Comparison of ENCODE assay signal across 25 cellular contexts in genomic region chr9:93620041-93620506, GRCh38. TPM values are rescaled to one million over a fixed set of nuclear protein-coding genes. Genes with fewer than 3 reads are reported as not detected.
DNase-seq lines count a peak whose midpoint lies in the region; ATAC-seq, FAIRE-seq and TF ChIP-seq lines count a peak whose summit lies in the region.
"Had no signal": no experiment of that assay in that cellular context is flagged by ENCODE, and none has a peak within 500 bp of the region (broad histone marks: within the 10 kb centered on the region; RNA-seq: fewer than 3 reads in every experiment).

No MANE protein-coding gene starts in this region.

- DNase-seq in Right ventricle myocardium superior (no peak), left ventricle myocardium superior (no peak), K562 (ENCODE audit: extremely low read depth in 1 of 4, low spot score in 3 of 4) (no peak), islet precursor cell (peak; percentile 84), HuH-7 (ENCODE audit: low spot score) (no peak), pons (ENCODE audit: low spot score) (no peak)
- DNase-seq: activated CD8-positive, alpha-beta T cell treated with anti-CD3 and anti-CD28 coated beads, Interleukin-2, amount 10 ng/mL, durations not matched to agents 7 days and 5 days; activated naive CD4-positive, alpha-beta T cell treated with Interleukin-2 at 50 U/mL for 16 hours; activated T-cell treated with anti-CD3 and anti-CD28 coated beads, Interleukin-2, amount 50 U/mL, for 4 hours; Karpas-422; NCI-H1694; NCI-H2171; NCI-H524; stimulated activated CD4-positive, alpha-beta T cell treated with anti-CD3 and anti-CD28 coated beads, Interleukin-2, amount 100 ng/mL, for 48 hours; stimulated activated naive CD4-positive, alpha-beta T cell; T1000; tibial artery had no signal

- in situ Hi-C loops in K562 (cut with MboI), result no loop called here

- no peak overlapping the region for H3K4me3 ChIP-seq in K562
- H3K4me3 ChIP-seq: BLaER1 treated with 17β-estradiol and CSF1 and Interleukin-3, amounts not matched to agents 10 nM and 100 nM; HAP-1; heart right ventricle; tibial artery had no signal

- peaks cover 5% of the 10 kb centered on the region; the same call in 1 of the 3 replicates for H3K79me2 ChIP-seq in K562 (ENCODE audit: control insufficient read depth, insufficient read depth, low read length)

- no TSS peak for BruUV-seq in K562 (replicated peaks; lab: Mats Ljungman, UMichigan)

- H3K4me1 ChIP-seq in K562 (replicated peaks in 1 of 2; ENCODE audit: control insufficient read depth in 2 of 2, insufficient read depth in 2 of 2, low read length in 2 of 2), result peaks cover 3 to 21% of the 10 kb centered on the region in 2 experiments; a peak in 3 of 5 replicates
- H3K4me1 ChIP-seq: HAP-1 had no signal

- no peak for FAIRE-seq in K562 (lab: Jason Lieb, UNC)
- FAIRE-seq: D721Med had no signal

- H3K9ac ChIP-seq in K562 (ENCODE audit: insufficient read depth in 1 of 2, low read depth in 2 of 2, low read length in 2 of 2), result peak overlapping the region in 1 of 2 experiments; percentile 45; a peak in 1 of 4 replicates

- no peaks in the 10 kb centered on the region for H3K9me3 ChIP-seq in K562 (replicated peaks; ENCODE audit: control insufficient read depth, insufficient read depth, low read depth, low read length)
- H3K9me3 ChIP-seq: HAP-1, heart right ventricle, neutrophil, tibial artery had no signal

- POLR2A ChIA-PET in K562 (lab: Yijun Ruan, JAX), result interaction anchor here (0.6 kb wide), 1 partner anchor 335 kb away, joined by 3 read pairs; no protein-coding TSS in a partner anchor

- no peak for TF ChIP-seq EP300 in K562 (IDR thresholded peaks at IDR 0.05; ENCODE audit: low read length)

- H2AFZ ChIP-seq in K562 (ENCODE audit: low read depth, low read length), result no peak overlapping the region

- no peak for TF ChIP-seq RAD21 in K562 (CRISPR knock-in tag; conservative IDR thresholded peaks at IDR 0.05 in 1 of 2, IDR thresholded peaks at IDR 0.05 in 1 of 2)

- 37% methylated on average over 7 of the region's 8 CpGs for WGBS in K562 (ENCODE audit: insufficient coverage, low coverage, missing lambda C conversion rate)

- intact Hi-C loops in Right ventricle myocardium superior (cut with DNase I), result no loop called here
- intact Hi-C loops in left ventricle myocardium superior (cut with micrococcal nuclease), result no loop called here
- intact Hi-C loops in K562 (cut with micrococcal nuclease), result no loop called here

- TF ChIP-seq CTCF in K562 (IDR thresholded peaks at IDR 0.05 in 2 of 3, conservative IDR thresholded peaks at IDR 0.05 in 1 of 3; ENCODE audit: insufficient read depth in 2 of 3, low read depth in 1 of 3, low read length in 3 of 3), result 0 out of 6 replicates have a peak, but pooled peaks of 2 of the 3 experiments have one; percentile 5 to 8

- TF ChIP-seq POLR2A in K562 (conservative IDR thresholded peaks at IDR 0.05), result no peak

- H4K20me1 ChIP-seq in K562 (replicated peaks; ENCODE audit: control insufficient read depth, insufficient read depth, low read length), result peaks cover 8% of the 10 kb centered on the region; the same call in 1 of the 2 replicates

- CTCF ChIA-PET in K562 (lab: Yijun Ruan, JAX; ENCODE audit: low intra/inter-chr PET ratio), result no interaction called here

- H3K4me2 ChIP-seq in K562 (ENCODE audit: insufficient read depth, low read length), result no peak overlapping the region
- H3K4me2 ChIP-seq: BLaER1 treated with 17β-estradiol and CSF1 and Interleukin-3, amounts not matched to agents 10 nM and 100 nM had no signal

- no peaks in the 10 kb centered on the region for H3K36me3 ChIP-seq in K562 (ENCODE audit: control insufficient read depth, insufficient read depth, low read length)
- H3K36me3 ChIP-seq: HAP-1, neutrophil, tibial artery had no signal

- H3K9me1 ChIP-seq in K562 (ENCODE audit: control insufficient read depth, insufficient read depth, low read length), result peaks cover 3% of the 10 kb centered on the region

- H3K27ac ChIP-seq in K562 (ENCODE audit: extremely low read depth, low read depth, low read length), result no peak overlapping the region
- H3K27ac ChIP-seq: BLaER1 treated with 17β-estradiol and CSF1 and Interleukin-3, amounts not matched to agents 10 nM and 100 nM; heart right ventricle; neutrophil; tibial artery had no signal

- peak; percentile 6 for ATAC-seq in Right ventricle myocardium superior (ENCODE audit: poor library complexity)
- ATAC-seq in left ventricle myocardium superior, result no peak
- peak; percentile 82 for ATAC-seq in K562
- ATAC-seq in HG02678 (IDR thresholded peaks at IDR 0.05; ENCODE audit: unreplicated experiment), result no peak
- no peak for ATAC-seq in HG03159 (IDR thresholded peaks at IDR 0.05; ENCODE audit: unreplicated experiment)
- ATAC-seq: activated CD4-positive, CD25-positive, alpha-beta regulatory T cell treated with anti-CD3 and anti-CD28 coated beads, Interleukin-2, amount 50 U/mL, for 24 hours; activated CD8-positive, alpha-beta T cell treated with anti-CD3 and anti-CD28 coated beads, Interleukin-2, amount 10 ng/mL, durations not matched to agents 7 days and 5 days; activated T-cell treated with anti-CD3 and anti-CD28 coated beads, Interleukin-2, amount 50 U/mL, for 4 hours had no signal

- no peaks in the 10 kb centered on the region for H3K27me3 ChIP-seq in K562 (ENCODE audit: control insufficient read depth in 2 of 2, insufficient read depth in 2 of 2, low read length in 2 of 2)
- H3K27me3 ChIP-seq: BLaER1 treated with 17β-estradiol and CSF1 and Interleukin-3, amounts not matched to agents 10 nM and 100 nM; heart right ventricle; neutrophil; tibial artery had no signal

TF ChIP-seq in K562, 482 proteins besides CTCF, POLR2A, EP300 and RAD21:
- TF ChIP-seq RUNX1 (IDR thresholded peaks at IDR 0.05; ENCODE audit: low read depth) (no peak), NEUROD1 (IDR thresholded peaks at IDR 0.05; ENCODE audit: borderline replicate concordance, low read depth, low read length, partially characterized antibody) (no peak), ZNF584 (CRISPR knock-in tag; IDR thresholded peaks at IDR 0.05; ENCODE audit: low read depth) (no peak), TRIM25 (IDR thresholded peaks at IDR 0.05; ENCODE audit: borderline replicate concordance) (no peak), POLR2G (IDR thresholded peaks at IDR 0.05; ENCODE audit: low read depth, low read length) (no peak), RNF219 (CRISPR knock-in tag; IDR thresholded peaks at IDR 0.05) (no peak), ZNF57 (CRISPR knock-in tag; IDR thresholded peaks at IDR 0.05) (no peak), TFAM (CRISPR knock-in tag; conservative IDR thresholded peaks at IDR 0.05) (no peak), SMAD2 (IDR thresholded peaks at IDR 0.05; ENCODE audit: low read depth, low read length) (no peak), SRSF7 (optimal IDR thresholded peaks at IDR 0.05; ENCODE audit: low read depth, low read length) (no peak), PRPF4 (IDR thresholded peaks at IDR 0.05; ENCODE audit: insufficient read depth, low read depth, low read length, poor library complexity, severe bottlenecking) (no peak)

RNA-seq across cellular contexts. Expression of gene PHF2, which starts 43.7 kb away (rescaled TPM):
- total RNA-seq in Right ventricle myocardium superior (25.4 TPM), left ventricle myocardium superior (32.0 TPM), K562 (2014; rRNA removed) (8.1 and 10.0 TPM in 2 replicates), K562 (2014; rRNA removed; fragmentation: Illumina TruSeq; extraction: Trizol) (4.9 and 5.0 TPM in 2 replicates), K562 (2015; rRNA removed; fragmentation: Illumina TruSeq; extraction: Trizol) (7.7 and 8.1 TPM in 2 replicates), K562 (2021) (13.2 and 14.4 TPM in 2 replicates)
- 9.8 and 15.0 TPM in 2 replicates for total RNA-seq in K562 (2011; cell fraction: chromatin; rRNA removed; ENCODE audit: low replicate concordance)
- total RNA-seq in K562 (2011; cell fraction: nucleolus; rRNA removed), result 8.3 and 9.2 TPM in 2 replicates
- total RNA-seq in K562 (2011; cell fraction: nucleoplasm; rRNA removed), result 7.5 and 7.8 TPM in 2 replicates
- polyA plus RNA-seq in K562 (2011; rRNA removed) (5.0 and 5.8 TPM in 2 replicates), K562 (2014; fragmentation: Illumina TruSeq; extraction: Trizol) (9.7 and 9.8 TPM in 2 replicates), K562 (2014; fragmentation: Nextera tagmentation; extraction: Ambion mirVana) (under 1 TPM; 0.37 to 0.60 TPM), K562 (2014; rRNA removed) (9.9 and 10.2 TPM in 2 replicates)
- 3.4 and 3.9 TPM in 2 replicates for polyA plus RNA-seq in K562 (2011; cell fraction: cytosol; rRNA removed)
- 13.3 and 13.8 TPM in 2 replicates for polyA plus RNA-seq in K562 (2011; cell fraction: nucleus; rRNA removed)
- 10.2 and 11.8 TPM in 2 replicates for polyA plus RNA-seq in K562 (2012)
- 3.5 and 3.7 TPM in 2 replicates for polyA minus RNA-seq in K562 (2011; rRNA and poly(A)+ RNA removed)
- polyA minus RNA-seq in K562 (2011; cell fraction: cytosol; rRNA and poly(A)+ RNA removed), result 3.8 and 5.7 TPM in 2 replicates
- polyA minus RNA-seq in K562 (2011; cell fraction: nucleus; rRNA and poly(A)+ RNA removed), result 4.6 and 6.3 TPM in 2 replicates

Comparison
In these comparisons a context has a peak if more than half of its experiments do, and no peak if none do; other contexts are left out.
1. ATAC-seq: peak in Right ventricle myocardium superior (single experiment) and K562 (single experiment); none in left ventricle myocardium superior (single experiment), HG02678 (single experiment) and HG03159 (single experiment).